ENCODE assay signal across 17 cellular contexts in genomic region chr10:94062611-94063010, GRCh38.
DNase-seq lines count a peak whose midpoint lies in the region; ATAC-seq and TF ChIP-seq lines count a peak whose summit lies in the region.
"Had no signal": no experiment of that assay in that cellular context is flagged by ENCODE, and none has a peak within 500 bp of the region (broad histone marks: within the 10 kb centered on the region; RNA-seq: fewer than 3 reads in every experiment).

No MANE protein-coding gene starts in this region.

- TF ChIP-seq POLR2A in breast epithelium (IDR thresholded peaks at IDR 0.05) (no peak), sigmoid colon (IDR thresholded peaks at IDR 0.05) (no peak)

- CTCF ChIA-PET in MCF 10A (lab: Yijun Ruan, JAX): no interaction called here
- CTCF ChIA-PET in activated CD8-positive, alpha-beta memory T cell treated with anti-CD3 and anti-CD28 coated beads, Interleukin-2, amount 10 ng/mL, durations not matched to agents 7 days and 5 days (lab: Charles Lee): no interaction called here

- BruUV-seq in MCF 10A (replicated peaks; lab: Mats Ljungman, UMichigan): no TSS peak

- no peak overlapping the region for H3K4me3 Mint-ChIP-seq in MCF 10A (ENCODE audit: unreplicated experiment)
- no peak overlapping the region for H3K4me3 Mint-ChIP-seq in activated CD8-positive, alpha-beta memory T cell treated with anti-CD3 and anti-CD28 coated beads, Interleukin-2, amount 10 ng/mL, durations not matched to agents 7 days and 5 days
- H3K4me3 Mint-ChIP-seq: CD8-positive, alpha-beta memory T cell; HFFc6 had no signal

- H3K4me3 ChIP-seq in breast epithelium (no peak overlapping the region), skeletal muscle cell (ENCODE audit: low read depth, low read length) (no peak overlapping the region), sigmoid colon (no peak overlapping the region)
- H3K4me3 ChIP-seq: BLaER1 had no signal

- no peaks in the 10 kb centered on the region for H3K9me3 ChIP-seq in breast epithelium
- no peaks in the 10 kb centered on the region for H3K9me3 ChIP-seq in sigmoid colon
- H3K9me3 ChIP-seq: BLaER1, Caco-2 had no signal

- peak; percentile 10 for DNase-seq in MCF 10A (ENCODE audit: unreplicated experiment)
- DNase-seq in breast epithelium (ENCODE audit: low spot score in 2 of 2): no peak
- peak; percentile 5 for DNase-seq in fibroblast of gingiva (ENCODE audit: low read depth)
- DNase-seq in skeletal muscle cell (ENCODE audit: low read depth): peak; percentile 48
- no peak for DNase-seq in activated CD8-positive, alpha-beta memory T cell treated with anti-CD3 and anti-CD28 coated beads, Interleukin-2, amount 10 ng/mL, durations not matched to agents 7 days and 5 days
- no peak for DNase-seq in GM19238 (ENCODE audit: insufficient read length, low spot score)
- DNase-seq in sigmoid colon: no peak
- DNase-seq: AML-193; Caco-2; CD8-positive, alpha-beta memory T cell; DND-41; GF-D8; HCEC 1CT; HFFc6 had no signal

- intact Hi-C loops in MCF 10A (cut with micrococcal nuclease): no loop called here
- intact Hi-C loops in breast epithelium (cut with DNase I; ENCODE audit: low total_unique reads): no loop called here
- intact Hi-C loops in sigmoid colon (cut with DNase I): no loop called here

- H3K27me3 Mint-ChIP-seq in MCF 10A (ENCODE audit: insufficient read depth, unreplicated experiment): no peaks in the 10 kb centered on the region
- H3K27me3 Mint-ChIP-seq in activated CD8-positive, alpha-beta memory T cell treated with anti-CD3 and anti-CD28 coated beads, Interleukin-2, amount 10 ng/mL, durations not matched to agents 7 days and 5 days: peaks cover 5% of the 10 kb centered on the region

- POLR2A ChIA-PET in MCF 10A (lab: Yijun Ruan, JAX): no interaction called here

- no peak overlapping the region for H3K27ac ChIP-seq in breast epithelium
- H3K27ac ChIP-seq in sigmoid colon: no peak overlapping the region
- H3K27ac ChIP-seq: 22Rv1, BLaER1, HL-60 had no signal

- TF ChIP-seq EP300 in sigmoid colon (IDR thresholded peaks at IDR 0.05): no peak

- H3K9me3 Mint-ChIP-seq in MCF 10A (ENCODE audit: unreplicated experiment): no peaks in the 10 kb centered on the region
- H3K9me3 Mint-ChIP-seq in activated CD8-positive, alpha-beta memory T cell treated with anti-CD3 and anti-CD28 coated beads, Interleukin-2, amount 10 ng/mL, durations not matched to agents 7 days and 5 days (ENCODE audit: low read depth): no peaks in the 10 kb centered on the region
- H3K9me3 Mint-ChIP-seq: CD8-positive, alpha-beta memory T cell; HFFc6 had no signal

- 94 to 95% methylated on average over 2 of the region's 2 CpGs for WGBS in sigmoid colon, 2 donors

- peaks cover 23% of the 10 kb centered on the region for H3K4me1 Mint-ChIP-seq in MCF 10A (ENCODE audit: insufficient read depth, unreplicated experiment)
- no peaks in the 10 kb centered on the region for H3K4me1 Mint-ChIP-seq in activated CD8-positive, alpha-beta memory T cell treated with anti-CD3 and anti-CD28 coated beads, Interleukin-2, amount 10 ng/mL, durations not matched to agents 7 days and 5 days
- H3K4me1 Mint-ChIP-seq: CD8-positive, alpha-beta memory T cell had no signal

- no peaks in the 10 kb centered on the region for H3K4me1 ChIP-seq in breast epithelium
- H3K4me1 ChIP-seq in sigmoid colon: no peaks in the 10 kb centered on the region
- H3K4me1 ChIP-seq: BLaER1 had no signal

- H3K36me3 Mint-ChIP-seq in MCF 10A (ENCODE audit: insufficient read depth, unreplicated experiment): no peaks in the 10 kb centered on the region
- no peaks in the 10 kb centered on the region for H3K36me3 Mint-ChIP-seq in activated CD8-positive, alpha-beta memory T cell treated with anti-CD3 and anti-CD28 coated beads, Interleukin-2, amount 10 ng/mL, durations not matched to agents 7 days and 5 days
- H3K36me3 Mint-ChIP-seq: CD8-positive, alpha-beta memory T cell had no signal

- no peak for ATAC-seq in activated CD8-positive, alpha-beta memory T cell treated with anti-CD3 and anti-CD28 coated beads, Interleukin-2, amount 10 ng/mL, durations not matched to agents 7 days and 5 days

- no peak for TF ChIP-seq CTCF in MCF 10A (IDR thresholded peaks at IDR 0.05; ENCODE audit: unreplicated experiment)
- TF ChIP-seq CTCF in breast epithelium (IDR thresholded peaks at IDR 0.05): no peak
- TF ChIP-seq CTCF in sigmoid colon (IDR thresholded peaks at IDR 0.05): no peak

- H3K27ac Mint-ChIP-seq in MCF 10A (ENCODE audit: low read depth, unreplicated experiment): no peak overlapping the region
- H3K27ac Mint-ChIP-seq in activated CD8-positive, alpha-beta memory T cell treated with anti-CD3 and anti-CD28 coated beads, Interleukin-2, amount 10 ng/mL, durations not matched to agents 7 days and 5 days: no peak overlapping the region
- H3K27ac Mint-ChIP-seq: CD8-positive, alpha-beta memory T cell; HFFc6 had no signal

- H3K36me3 ChIP-seq in breast epithelium (no peaks in the 10 kb centered on the region), sigmoid colon (no peaks in the 10 kb centered on the region)
- H3K36me3 ChIP-seq: BLaER1 had no signal

- H3K27me3 ChIP-seq in breast epithelium (no peaks in the 10 kb centered on the region), sigmoid colon (no peaks in the 10 kb centered on the region)
- H3K27me3 ChIP-seq: BLaER1 had no signal

Comparison
In these comparisons a context has a peak if more than half of its experiments do, and no peak if none do; other contexts are left out.
1. DNase-seq: peak in MCF 10A (single experiment), fibroblast of gingiva (single experiment) and skeletal muscle cell (single experiment); none in breast epithelium (0 of 2), activated CD8-positive, alpha-beta memory T cell treated with anti-CD3 and anti-CD28 coated beads, Interleukin-2, amount 10 ng/mL, durations not matched to agents 7 days and 5 days (single experiment), GM19238 (single experiment) and sigmoid colon (single experiment).